In the genomic region with DNA sequence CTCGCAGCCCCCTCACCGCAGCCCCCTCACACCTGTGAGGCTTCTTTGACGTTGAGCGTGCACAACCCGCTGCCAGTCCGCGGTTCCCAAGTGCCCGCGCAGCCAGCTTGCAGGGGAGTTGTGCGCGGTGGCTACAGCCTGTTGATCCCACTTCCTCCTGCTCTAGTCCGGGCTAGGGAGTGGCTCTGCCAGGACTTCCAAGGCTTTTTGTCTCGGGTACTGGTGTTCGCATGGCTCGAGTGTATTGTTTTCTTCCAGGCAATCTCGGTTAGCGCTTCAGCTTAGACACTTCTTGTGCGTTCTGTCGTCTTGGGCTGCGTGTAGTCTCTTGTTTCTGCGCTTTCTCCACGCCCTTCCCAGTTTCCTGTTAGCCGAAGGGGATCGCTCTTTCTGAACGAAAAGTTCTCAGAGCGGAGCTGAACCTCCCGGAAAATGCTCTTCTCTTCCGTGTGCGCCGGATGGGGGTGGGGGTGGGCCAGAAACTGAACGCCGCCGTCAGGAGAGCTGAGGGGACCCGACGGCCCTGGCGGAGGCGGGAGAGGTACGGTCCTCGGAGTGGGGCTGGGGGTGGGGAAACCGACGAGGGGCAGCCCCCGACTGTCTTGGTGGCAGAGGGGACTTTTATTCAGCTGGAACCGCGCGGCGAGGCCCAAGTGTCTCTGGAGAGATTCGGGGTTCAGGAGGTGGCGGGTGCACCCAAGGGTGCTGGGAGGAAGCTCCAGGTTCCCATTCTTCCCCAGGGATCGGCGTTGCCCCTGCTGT, we compare ENCODE assay signal across 8 cellular contexts. TPM values are rescaled to one million over a fixed set of nuclear protein-coding genes. Genes with fewer than 3 reads are reported as not detected.
DNase-seq lines count a peak whose midpoint lies in the region; ATAC-seq and TF ChIP-seq lines count a peak whose summit lies in the region.

No MANE protein-coding gene starts in this region.

- H3K36me3 ChIP-seq in KOPT-K1 (ENCODE audit: insufficient read depth, low read length): no peaks in the 10 kb centered on the region

- H3K4me3 ChIP-seq in choroid plexus epithelial cell (ENCODE audit: low read depth, low read length): peak overlapping the region; percentile 85

- H3K27ac ChIP-seq in KOPT-K1 (ENCODE audit: low read depth, low read length, poor library complexity, severe bottlenecking): peak overlapping the region; percentile 60

- intact Hi-C loops in left colon (cut with DNase I, micrococcal nuclease): no loop called here

- no peaks in the 10 kb centered on the region for H3K9me3 ChIP-seq in KOPT-K1 (ENCODE audit: insufficient read depth, low read length, poor library complexity, severe bottlenecking)

- DNase-seq in DMS53 treated with DMSO at 0.1 percent for 48 hours (lab: John Stamatoyannopoulos, UW; ENCODE audit: unreplicated experiment) (peak; percentile 28), T-helper 9 cell (peak; percentile 11), choroid plexus epithelial cell (ENCODE audit: low read depth) (peak; percentile 71), left colon (peak; percentile 68 to 74), KG1 (lab: John Stamatoyannopoulos, UW) (no peak)
- peak; percentile 35 to 53 for DNase-seq in stimulated activated CD4-positive, alpha-beta T cell treated with anti-CD3 and anti-CD28 coated beads, Interleukin-2, amount 100 ng/mL, for 24 hours

- no peak for TF ChIP-seq CTCF in choroid plexus epithelial cell (conservative IDR thresholded peaks at IDR 0.05; ENCODE audit: low read depth, low read length)

- ATAC-seq in GM21717 (IDR thresholded peaks at IDR 0.05; ENCODE audit: unreplicated experiment) (peak; percentile 27), left colon (peak; percentile 67)

RNA-seq across cellular contexts. Expression of gene DGKH, which starts 0.7 kb away (rescaled TPM):
- total RNA-seq in left colon: 10 to 100 TPM; 16.8 to 22.3 TPM
